Comparison of ENCODE assay signal across 38 cellular contexts in genomic region chr1:20198296-20198695, GRCh38. TPM values are rescaled to one million over a fixed set of nuclear protein-coding genes. Genes with fewer than 3 reads are reported as not detected.
"Had no signal": no experiment of that assay in that cellular context is flagged by ENCODE, and none has a peak within 500 bp of the region (broad histone marks: within the 10 kb centered on the region; RNA-seq: fewer than 3 reads in every experiment).

No MANE protein-coding gene starts in this region.

- H3K4me2 ChIP-seq: KMS-11 had no signal

- H3K4me3 ChIP-seq: MG63 had no signal

- H3K9me3 ChIP-seq: MG63 had no signal

- H3K27me3 ChIP-seq: MG63 had no signal

- H3K9ac ChIP-seq: KMS-11 had no signal

- H3K36me3 ChIP-seq: MG63 had no signal

- DNase-seq: Karpas-422, Kasumi-1, MG63, MM.1S, MV-4-11, NCI-H1048, NCI-H1092, NCI-H1092 treated with DMSO at 0.1 percent for 48 hours, NCI-H1105, NCI-H1105 treated with DMSO at 0.1 percent for 48 hours, NCI-H1417, NCI-H1417 treated with DMSO at 0.1 percent for 48 hours, NCI-H1436, NCI-H1436 treated with DMSO at 0.1 percent for 48 hours, NCI-H146, NCI-H1694, NCI-H1694 treated with DMSO at 0.1 percent for 48 hours, NCI-H187, NCI-H187 treated with DMSO at 0.1 percent for 48 hours, NCI-H1930, NCI-H2029, NCI-H2029 treated with DMSO at 0.1 percent for 48 hours, NCI-H2081, NCI-H2081 treated with DMSO at 0.1 percent for 48 hours, NCI-H2107, NCI-H2171, NCI-H2171 treated with DMSO at 0.1 percent for 48 hours, NCI-H2227 treated with DMSO at 0.1 percent for 48 hours, NCI-H226, NCI-H345, NCI-H446, NCI-H446 treated with DMSO at 0.1 percent for 48 hours, NCI-H510A had no signal

- H3K27ac ChIP-seq: KMS-11 had no signal

RNA-seq across cellular contexts. Expression of gene PLA2G2C, which starts 12.0 kb away (rescaled TPM):
- total RNA-seq: LHCN-M2, M059J, MCF 10A, NCI-H460 had no signal

RNA-seq across cellular contexts. Expression of gene UBXN10, which starts 12.4 kb away (rescaled TPM):
- total RNA-seq: LHCN-M2, M059J, MCF 10A, NCI-H460 had no signal

RNA-seq across cellular contexts. Expression of gene PLA2G2F, which starts 59.2 kb away (rescaled TPM):
- total RNA-seq: LHCN-M2, M059J, MCF 10A, NCI-H460 had no signal
